ENCODE assay signal across 1 cellular context in genomic region chr3:150764607-150765366, GRCh38.
A peak's percentile ranks its signal among the peaks of the same experiment; 100 is the strongest.
TF ChIP-seq lines count a peak whose summit lies in the region.

No MANE protein-coding gene starts in this region.

TF ChIP-seq in HepG2, 621 proteins besides CTCF, POLR2A, EP300 and RAD21:
- no peak for TF ChIP-seq ZBTB43 (CRISPR knock-in tag; conservative IDR thresholded peaks at IDR 0.05)
- peak; percentile 62; the same call in 1 of the 2 replicates for TF ChIP-seq ZSCAN25 (CRISPR knock-in tag; IDR thresholded peaks at IDR 0.05)
- peak; percentile 62; the same call in 1 of the 2 replicates for TF ChIP-seq RBFOX2 (IDR thresholded peaks at IDR 0.05; ENCODE audit: low read depth, low read length)
- no peak for TF ChIP-seq NR2F2 (IDR thresholded peaks at IDR 0.05; ENCODE audit: borderline replicate concordance, low read depth)
- TF ChIP-seq SOX13 (IDR thresholded peaks at IDR 0.05) = no peak
- TF ChIP-seq SOX13 (CRISPR knock-in tag; conservative IDR thresholded peaks at IDR 0.05 in 1 of 2, IDR thresholded peaks at IDR 0.05 in 1 of 2) = 0 out of 4 replicates have a peak, but pooled peaks of 1 of the 2 experiments have one; percentile 20
- TF ChIP-seq HOXA5 (CRISPR knock-in tag; IDR thresholded peaks at IDR 0.05) = peak; percentile 58; the same call in 1 of the 2 replicates
- TF ChIP-seq SAP130 (CRISPR knock-in tag; IDR thresholded peaks at IDR 0.05; ENCODE audit: low read depth) = peak; percentile 16; the same call in 1 of the 2 replicates
- TF ChIP-seq ZBTB14 (CRISPR knock-in tag; IDR thresholded peaks at IDR 0.05) = 0 out of 2 replicates have a peak, but pooled peaks have one; percentile 13
- 0 out of 2 replicates have a peak, but pooled peaks have one; percentile 11 for TF ChIP-seq MBD4 (IDR thresholded peaks at IDR 0.05; ENCODE audit: borderline replicate concordance, low read length)
- no peak for TF ChIP-seq ZSCAN21 (CRISPR knock-in tag; IDR thresholded peaks at IDR 0.05; ENCODE audit: borderline replicate concordance)
- TF ChIP-seq FOXO1 (CRISPR knock-in tag; IDR thresholded peaks at IDR 0.05) = no peak
- TF ChIP-seq, protein P1, sequence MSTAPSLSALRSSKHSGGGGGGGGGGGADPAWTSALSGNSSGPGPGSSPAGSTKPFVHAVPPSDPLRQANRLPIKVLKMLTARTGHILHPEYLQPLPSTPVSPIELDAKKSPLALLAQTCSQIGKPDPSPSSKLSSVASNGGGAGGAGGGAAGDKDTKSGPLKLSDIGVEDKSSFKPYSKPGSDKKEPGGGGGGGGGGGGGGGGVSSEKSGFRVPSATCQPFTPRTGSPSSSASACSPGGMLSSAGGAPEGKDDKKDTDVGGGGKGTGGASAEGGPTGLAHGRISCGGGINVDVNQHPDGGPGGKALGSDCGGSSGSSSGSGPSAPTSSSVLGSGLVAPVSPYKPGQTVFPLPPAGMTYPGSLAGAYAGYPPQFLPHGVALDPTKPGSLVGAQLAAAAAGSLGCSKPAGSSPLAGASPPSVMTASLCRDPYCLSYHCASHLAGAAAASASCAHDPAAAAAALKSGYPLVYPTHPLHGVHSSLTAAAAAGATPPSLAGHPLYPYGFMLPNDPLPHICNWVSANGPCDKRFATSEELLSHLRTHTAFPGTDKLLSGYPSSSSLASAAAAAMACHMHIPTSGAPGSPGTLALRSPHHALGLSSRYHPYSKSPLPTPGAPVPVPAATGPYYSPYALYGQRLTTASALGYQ (CRISPR knock-in tag; IDR thresholded peaks at IDR 0.05) = 0 out of 2 replicates have a peak, but pooled peaks have one; percentile 21
- TF ChIP-seq ZNF607 (CRISPR knock-in tag; IDR thresholded peaks at IDR 0.05; ENCODE audit: borderline replicate concordance) = no peak
- peak; percentile 77; the same call in 1 of the 2 replicates for TF ChIP-seq ZC3H4 (CRISPR knock-in tag; IDR thresholded peaks at IDR 0.05; ENCODE audit: borderline replicate concordance)
- TF ChIP-seq GATA4 (IDR thresholded peaks at IDR 0.05; ENCODE audit: borderline replicate concordance, low read depth) = no peak
- TF ChIP-seq, protein P2, sequence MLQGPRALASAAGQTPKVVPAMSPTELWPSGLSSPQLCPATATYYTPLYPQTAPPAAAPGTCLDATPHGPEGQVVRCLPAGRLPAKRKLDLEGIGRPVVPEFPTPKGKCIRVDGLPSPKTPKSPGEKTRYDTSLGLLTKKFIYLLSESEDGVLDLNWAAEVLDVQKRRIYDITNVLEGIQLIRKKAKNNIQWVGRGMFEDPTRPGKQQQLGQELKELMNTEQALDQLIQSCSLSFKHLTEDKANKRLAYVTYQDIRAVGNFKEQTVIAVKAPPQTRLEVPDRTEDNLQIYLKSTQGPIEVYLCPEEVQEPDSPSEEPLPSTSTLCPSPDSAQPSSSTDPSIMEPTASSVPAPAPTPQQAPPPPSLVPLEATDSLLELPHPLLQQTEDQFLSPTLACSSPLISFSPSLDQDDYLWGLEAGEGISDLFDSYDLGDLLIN (CRISPR knock-in tag; IDR thresholded peaks at IDR 0.05; ENCODE audit: borderline replicate concordance) = no peak
- no peak for TF ChIP-seq ZBTB34 (CRISPR knock-in tag; IDR thresholded peaks at IDR 0.05)
- TF ChIP-seq NR2F1 (CRISPR knock-in tag; IDR thresholded peaks at IDR 0.05) = no peak
- TF ChIP-seq KIAA2018 (CRISPR knock-in tag; IDR thresholded peaks at IDR 0.05; ENCODE audit: borderline replicate concordance) = no peak
- no peak for TF ChIP-seq KDM3A (CRISPR knock-in tag; IDR thresholded peaks at IDR 0.05; ENCODE audit: low read depth)
- TF ChIP-seq ATF7-NPFF (CRISPR knock-in tag; IDR thresholded peaks at IDR 0.05; ENCODE audit: low read depth) = no peak
- 0 out of 2 replicates have a peak, but pooled peaks have one; percentile 42 for TF ChIP-seq ZBTB33 (CRISPR knock-in tag; IDR thresholded peaks at IDR 0.05)
- no peak for TF ChIP-seq TFAP4 (IDR thresholded peaks at IDR 0.05; ENCODE audit: borderline replicate concordance, low read depth)
- no peak for TF ChIP-seq MAFG (CRISPR knock-in tag; IDR thresholded peaks at IDR 0.05)
- TF ChIP-seq ISL2 (CRISPR knock-in tag; IDR thresholded peaks at IDR 0.05) = no peak
- TF ChIP-seq CREB1 (IDR thresholded peaks at IDR 0.05) = no peak
- 0 out of 2 replicates have a peak, but pooled peaks have one; percentile 31 for TF ChIP-seq CREB1 (CRISPR knock-in tag; IDR thresholded peaks at IDR 0.05)
- no peak for TF ChIP-seq CAMTA2 (CRISPR knock-in tag; IDR thresholded peaks at IDR 0.05; ENCODE audit: borderline replicate concordance)
- no peak for TF ChIP-seq ZMYM2 (CRISPR knock-in tag; IDR thresholded peaks at IDR 0.05)
- 0 out of 2 replicates have a peak, but pooled peaks have one; percentile 37 for TF ChIP-seq SSRP1 (CRISPR knock-in tag; IDR thresholded peaks at IDR 0.05)
- TF ChIP-seq ARID2 (CRISPR knock-in tag; IDR thresholded peaks at IDR 0.05; ENCODE audit: borderline replicate concordance) = no peak
- peak; percentile 48 for TF ChIP-seq RBM22 (optimal IDR thresholded peaks at IDR 0.05; ENCODE audit: low read length)
